ENCODE assay signal across 8 cellular contexts in the genomic region with DNA sequence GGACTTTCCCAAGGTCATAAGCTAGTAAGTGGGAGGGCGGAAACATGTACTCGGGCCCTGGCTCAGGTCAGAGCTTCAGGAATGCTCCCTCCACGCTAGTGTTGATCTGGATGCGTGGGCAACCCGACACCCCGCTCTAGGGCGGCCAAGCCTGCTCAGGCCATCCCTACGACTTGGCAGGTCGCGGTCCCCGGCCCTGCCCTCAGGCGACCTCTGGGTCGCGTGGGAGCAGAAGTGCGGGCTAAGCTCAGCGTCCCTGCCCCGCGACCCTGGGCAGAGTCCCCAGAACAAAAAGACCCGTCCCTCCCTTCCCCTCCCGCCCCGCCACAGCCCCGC. TPM values are rescaled to one million over a fixed set of nuclear protein-coding genes. Genes with fewer than 3 reads are reported as not detected.
DNase-seq lines count a peak whose midpoint lies in the region; ATAC-seq and TF ChIP-seq lines count a peak whose summit lies in the region.

No MANE protein-coding gene starts in this region.

- TF ChIP-seq CTCF in VCaP (conservative IDR thresholded peaks at IDR 0.05) = no peak
- no peak for TF ChIP-seq CTCF in ovary (IDR thresholded peaks at IDR 0.05)

- H3K27ac Mint-ChIP-seq in CD4-positive, CD25-positive, alpha-beta regulatory T cell = peak overlapping the region in 2 of 3 donors; percentile 91 to 96

- H3K4me3 ChIP-seq in CD4-positive, CD25-positive, alpha-beta regulatory T cell (ENCODE audit: low read depth, low read length) = peak overlapping the region; percentile 51
- peak overlapping the region; percentile 94 for H3K4me3 ChIP-seq in ovary

- H3K4me1 ChIP-seq in CD4-positive, CD25-positive, alpha-beta regulatory T cell (ENCODE audit: control insufficient read depth, insufficient read depth, low read length, poor library complexity, severe bottlenecking) = peaks cover 14% of the 10 kb centered on the region
- peaks cover 11% of the 10 kb centered on the region for H3K4me1 ChIP-seq in ovary (ENCODE audit: insufficient read depth)

- TF ChIP-seq EP300 in ovary (IDR thresholded peaks at IDR 0.05) = peak; percentile 42

- no peaks in the 10 kb centered on the region for H3K36me3 ChIP-seq in CD4-positive, CD25-positive, alpha-beta regulatory T cell (ENCODE audit: control insufficient read depth, insufficient read depth, low read length)
- H3K36me3 ChIP-seq in ovary = no peaks in the 10 kb centered on the region

- no peaks in the 10 kb centered on the region for H3K36me3 Mint-ChIP-seq in CD4-positive, CD25-positive, alpha-beta regulatory T cell

- H3K4me3 Mint-ChIP-seq in CD4-positive, CD25-positive, alpha-beta regulatory T cell = peak overlapping the region; percentile 69 to 98 (median 84)

- H3K27me3 ChIP-seq in CD4-positive, CD25-positive, alpha-beta regulatory T cell (ENCODE audit: control insufficient read depth, insufficient read depth, low read length) = no peaks in the 10 kb centered on the region
- H3K27me3 ChIP-seq in ovary = no peaks in the 10 kb centered on the region

- H3K4me1 Mint-ChIP-seq in CD4-positive, CD25-positive, alpha-beta regulatory T cell = peaks cover 0 to 31% (median 6%) of the 10 kb centered on the region in 4 donors

- ATAC-seq in CD4-positive, CD25-positive, alpha-beta regulatory T cell (ENCODE audit: low read depth in 2 of 2) = no peak
- peak; percentile 12 for ATAC-seq in HG03439 (IDR thresholded peaks at IDR 0.05; ENCODE audit: unreplicated experiment)

- peak overlapping the region; percentile 96 for H3K27ac ChIP-seq in CD4-positive, CD25-positive, alpha-beta regulatory T cell (ENCODE audit: insufficient read depth, low read length, poor library complexity, severe bottlenecking)
- H3K27ac ChIP-seq in VCaP (peak overlapping the region; percentile 90), ovary (peak overlapping the region; percentile 94 to 98)

- no peaks in the 10 kb centered on the region for H3K9me3 ChIP-seq in CD4-positive, CD25-positive, alpha-beta regulatory T cell (ENCODE audit: control insufficient read depth in 2 of 2, low read length in 2 of 2)
- H3K9me3 ChIP-seq in ovary = no peaks in the 10 kb centered on the region

- H3K27me3 Mint-ChIP-seq in CD4-positive, CD25-positive, alpha-beta regulatory T cell = peaks cover 6% of the 10 kb centered on the region

- intact Hi-C loops in ovary (cut with DNase I) = no loop called here

- H3K9me3 Mint-ChIP-seq in CD4-positive, CD25-positive, alpha-beta regulatory T cell = no peaks in the 10 kb centered on the region

- no peak for DNase-seq in CD4-positive, CD25-positive, alpha-beta regulatory T cell
- peak; percentile 72 for DNase-seq in fibroblast of the conjunctiva (ENCODE audit: low read depth)
- DNase-seq in ovary = peak in 1 of 5 donors; percentile 91
- no peak for DNase-seq in activated gamma-delta T cell (lab: John Stamatoyannopoulos, UW)
- no peak for DNase-seq in activated gamma-delta T cell treated with Interleukin-2 at 50 U/mL for 16 hours

- TF ChIP-seq POLR2A in GM19193 (IDR thresholded peaks at IDR 0.05; ENCODE audit: extremely low read depth, insufficient read depth, insufficient read length) = peak; percentile 57
- peak; percentile 78 for TF ChIP-seq POLR2A in ovary (IDR thresholded peaks at IDR 0.05)

- WGBS in ovary, 3 donors = 0 to 1% (median 1%) methylated on average over 19 to 22 of the region's 22 CpGs

RNA-seq across cellular contexts. Expression of a gene that starts 0.8 kb away (rescaled TPM):
- total RNA-seq in CD4-positive, CD25-positive, alpha-beta regulatory T cell = 9.4 TPM
- polyA plus RNA-seq in CD4-positive, CD25-positive, alpha-beta regulatory T cell = 1 to 10 TPM; 4.6 to 5.6 (median 5.1) TPM
- total RNA-seq in ovary = 10 to 100 TPM; 10.8 to 64.6 (median 49.6) TPM
- 10 to 100 TPM; 26.2 to 42.8 TPM for polyA plus RNA-seq in ovary
